In the genomic region with DNA sequence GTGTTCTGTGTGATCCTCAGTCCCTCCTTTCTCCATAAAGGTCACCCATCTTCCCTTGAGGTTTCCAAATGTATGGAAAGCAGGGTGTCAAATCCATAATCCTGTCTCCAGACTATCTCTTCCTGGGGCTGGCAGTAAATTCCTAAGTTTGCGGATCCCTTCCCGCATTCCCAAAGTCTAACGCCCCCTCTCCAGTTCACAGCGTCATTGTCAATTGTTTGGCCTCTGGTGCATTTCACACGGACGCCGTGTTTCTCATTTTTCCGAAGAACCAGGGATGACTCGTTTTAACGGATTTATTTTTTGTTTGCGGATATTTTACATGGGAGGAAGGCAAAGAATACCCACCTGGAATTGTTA, we compare ENCODE assay signal across 9 cellular contexts. TPM values are rescaled to one million over a fixed set of nuclear protein-coding genes. Genes with fewer than 3 reads are reported as not detected.
A peak's percentile ranks its signal among the peaks of the same experiment; 100 is the strongest.
DNase-seq lines count a peak whose midpoint lies in the region; ATAC-seq and TF ChIP-seq lines count a peak whose summit lies in the region.
"Had no signal": no experiment of that assay in that cellular context is flagged by ENCODE, and none has a peak within 500 bp of the region (broad histone marks: within the 10 kb centered on the region; RNA-seq: fewer than 3 reads in every experiment).

No MANE protein-coding gene starts in this region.

- TF ChIP-seq EP300 in tibial nerve (IDR thresholded peaks at IDR 0.05), result no peak

- H3K27me3 ChIP-seq in tibial nerve, result no peaks in the 10 kb centered on the region

- peaks cover 49% of the 10 kb centered on the region for H3K36me3 Mint-ChIP-seq in activated naive CD4-positive, alpha-beta T cell treated with anti-CD3 and anti-CD28 coated beads for 36 hours (ENCODE audit: low read depth)

- no peak for ATAC-seq in GM21360 (IDR thresholded peaks at IDR 0.05; ENCODE audit: unreplicated experiment)
- no peak for ATAC-seq in HG03095 (IDR thresholded peaks at IDR 0.05; ENCODE audit: unreplicated experiment)

- H3K27ac ChIP-seq in caudate nucleus (ENCODE audit: low read depth, low read length) (peak overlapping the region; percentile 70), mesodermal cell (ENCODE audit: low read depth, low read length, severe bottlenecking) (no peak overlapping the region), tibial nerve (peak overlapping the region; percentile 35 to 80 (median 68))

- H3K4me1 ChIP-seq in mesodermal cell (ENCODE audit: control insufficient read depth, insufficient read depth, low read length, poor library complexity, severe bottlenecking) (no peaks in the 10 kb centered on the region), tibial nerve (no peaks in the 10 kb centered on the region)

- 72 to 92% methylated on average over 10 to 11 of the region's 11 CpGs for WGBS in mesodermal cell (ENCODE audit: insufficient coverage in 2 of 2), 2 experiments
- WGBS in tibial nerve, 2 donors, result 5 to 7% methylated on average over 11 of the region's 11 CpGs

- no peak for TF ChIP-seq POLR2A in tibial nerve (IDR thresholded peaks at IDR 0.05)

- no peak for TF ChIP-seq CTCF in tibial nerve (IDR thresholded peaks at IDR 0.05)

- no peaks in the 10 kb centered on the region for H3K27me3 Mint-ChIP-seq in activated naive CD4-positive, alpha-beta T cell treated with anti-CD3 and anti-CD28 coated beads for 36 hours (ENCODE audit: low read depth)

- H3K36me3 ChIP-seq in mesodermal cell (ENCODE audit: control insufficient read depth, insufficient read depth, low read length) (peaks cover 32% of the 10 kb centered on the region), tibial nerve (peaks cover 0 to 60% (median 1%) of the 10 kb centered on the region in 3 donors)

- peaks cover 44% of the 10 kb centered on the region for H3K9me3 ChIP-seq in mesodermal cell (ENCODE audit: control insufficient read depth, low read length)
- peaks cover 0 to 98% (median 28%) of the 10 kb centered on the region in 4 donors for H3K9me3 ChIP-seq in tibial nerve

- intact Hi-C loops in activated naive CD4-positive, alpha-beta T cell treated with anti-CD3 and anti-CD28 coated beads for 36 hours (cut with micrococcal nuclease), result loop anchor here (10.0 kb wide), 1 partner anchor 469 kb away; the partner anchor contains the start of genes MAN2B1 and WDR83

- H3K4me3 ChIP-seq in mesodermal cell (ENCODE audit: extremely low read depth, insufficient read depth, low read length, poor library complexity, severe bottlenecking) (peak overlapping the region; percentile 19), tibial nerve (peak overlapping the region; percentile 34 to 56 (median 46))

- H3K4me1 Mint-ChIP-seq in activated naive CD4-positive, alpha-beta T cell treated with anti-CD3 and anti-CD28 coated beads for 36 hours (ENCODE audit: low read depth), result peaks cover 28% of the 10 kb centered on the region

- CTCF ChIA-PET in activated naive CD4-positive, alpha-beta T cell treated with anti-CD3 and anti-CD28 coated beads for 36 hours (lab: Charles Lee), result no interaction called here

- peaks cover 46% of the 10 kb centered on the region for H3K9me3 Mint-ChIP-seq in activated naive CD4-positive, alpha-beta T cell treated with anti-CD3 and anti-CD28 coated beads for 36 hours

- DNase-seq in activated naive CD4-positive, alpha-beta T cell treated with anti-CD3 and anti-CD28 coated beads for 36 hours, result no peak
- no peak for DNase-seq in activated naive CD4-positive, alpha-beta T cell treated with anti-CD3 and anti-CD28 coated beads, Interleukin-2, amount 50 U/mL, for 16 hours
- DNase-seq in caudate nucleus (lab: John Stamatoyannopoulos, UW), result peak in 2 of 61 donors; percentile 35 to 37
- DNase-seq in tibial nerve (ENCODE audit: low spot score in 2 of 2), result no peak
- DNase-seq in NCI-H345 (lab: John Stamatoyannopoulos, UW), result no peak
- DNase-seq: KBM-7 had no signal

- H3K27ac Mint-ChIP-seq in activated naive CD4-positive, alpha-beta T cell treated with anti-CD3 and anti-CD28 coated beads for 36 hours, result no peak overlapping the region

- H3K4me3 Mint-ChIP-seq in activated naive CD4-positive, alpha-beta T cell treated with anti-CD3 and anti-CD28 coated beads for 36 hours, result peak overlapping the region; percentile 80

RNA-seq across cellular contexts. Expression of gene ZNF136, which starts 32.6 kb away (rescaled TPM):
- total RNA-seq in activated naive CD4-positive, alpha-beta T cell treated with anti-CD3 and anti-CD28 coated beads for 36 hours, result 10 to 100 TPM in 1 of 2 experiments, 1 to 10 TPM in 1; 8.4 to 11.6 TPM
- 6.3 TPM for polyA plus RNA-seq in mesodermal cell (2013, experiment 1 of 2)
- 6.6 TPM for polyA plus RNA-seq in mesodermal cell (2013, experiment 2 of 2)
- 10 to 100 TPM in 3 of 4 donors, 1 to 10 TPM in 1; 5.1 to 25.8 (median 13.4) TPM for total RNA-seq in tibial nerve

RNA-seq across cellular contexts. Expression of gene ZNF625, which starts 38.9 kb away (rescaled TPM):
- 1 to 10 TPM; 2.8 to 3.5 TPM for total RNA-seq in activated naive CD4-positive, alpha-beta T cell treated with anti-CD3 and anti-CD28 coated beads for 36 hours
- 5.2 TPM for polyA plus RNA-seq in mesodermal cell (2013, experiment 1 of 2)
- 12.2 TPM for polyA plus RNA-seq in mesodermal cell (2013, experiment 2 of 2)
- 10 to 100 TPM in 2 of 4 donors, 1 to 10 TPM in 2; 5.0 to 11.6 (median 9.1) TPM for total RNA-seq in tibial nerve

RNA-seq across cellular contexts. Expression of gene ZNF20, which starts 55.3 kb away (rescaled TPM):
- 1 to 10 TPM; 2.1 to 3.1 TPM for total RNA-seq in activated naive CD4-positive, alpha-beta T cell treated with anti-CD3 and anti-CD28 coated beads for 36 hours
- 2.9 TPM for polyA plus RNA-seq in mesodermal cell (2013, experiment 1 of 2)
- 5.8 TPM for polyA plus RNA-seq in mesodermal cell (2013, experiment 2 of 2)
- total RNA-seq in tibial nerve, result 10 to 100 TPM in 1 of 4 donors, 1 to 10 TPM in 3; 1.2 to 10.4 (median 5.1) TPM
